Comparison of ENCODE assay signal across 27 cellular contexts in genomic region chr7:80427218-80427617, GRCh38.
A peak's percentile ranks its signal among the peaks of the same experiment; 100 is the strongest.
DNase-seq lines count a peak whose midpoint lies in the region; ATAC-seq, FAIRE-seq and TF ChIP-seq lines count a peak whose summit lies in the region.
"Had no signal": no experiment of that assay in that cellular context is flagged by ENCODE, and none has a peak within 500 bp of the region (broad histone marks: within the 10 kb centered on the region; RNA-seq: fewer than 3 reads in every experiment).

No MANE protein-coding gene starts in this region.

- CTCF ChIA-PET in HCT116 (lab: Charles Lee), result interaction anchor here (2.0 to 3.3 kb wide), 3 partner anchors 18 to 1043 kb away, joined by 6 to 23 read pairs (median 16); no protein-coding TSS in a partner anchor

- H3K4me1 ChIP-seq in HCT116 (ENCODE audit: control insufficient read depth in 1 of 2, insufficient read depth in 2 of 2, low read length in 2 of 2) (peaks cover 0 to 7% of the 10 kb centered on the region in 2 experiments; a peak in 1 of 4 replicates), astrocyte (ENCODE audit: insufficient read depth, low read length) (no peaks in the 10 kb centered on the region)
- H3K4me1 ChIP-seq: BE2C, BLaER1 had no signal

- H2AFZ ChIP-seq in HCT116 (ENCODE audit: low read depth, low read length, poor library complexity, severe bottlenecking), result peak overlapping the region; percentile 92
- H2AFZ ChIP-seq in astrocyte (ENCODE audit: low read depth, low read length), result no peak overlapping the region

- H3K36me3 Mint-ChIP-seq in astrocyte (ENCODE audit: low read depth, unreplicated experiment), result no peaks in the 10 kb centered on the region
- H3K36me3 Mint-ChIP-seq: CD14-positive monocyte; CD4-positive, alpha-beta memory T cell; CD4-positive, CD25-positive, alpha-beta regulatory T cell; CD8-positive, alpha-beta memory T cell had no signal

- H3K9me3 ChIP-seq in HCT116 (ENCODE audit: control insufficient read depth in 1 of 2, insufficient read depth in 1 of 2, low read depth in 1 of 2, low read length in 2 of 2), result no peaks in the 10 kb centered on the region
- H3K9me3 ChIP-seq in astrocyte (ENCODE audit: insufficient read depth, low read depth, low read length), result no peaks in the 10 kb centered on the region
- H3K9me3 ChIP-seq: BE2C, BLaER1 had no signal

- no peak for DNase-seq in HCT116 (ENCODE audit: low read depth, low spot score)
- DNase-seq in astrocyte (ENCODE audit: low read depth), result no peak
- peak; percentile 10 to 21 for DNase-seq in erythroblast (lab: John Stamatoyannopoulos, UW)
- DNase-seq in activated naive CD4-positive, alpha-beta T cell treated with anti-CD3 and anti-CD28 coated beads, Interleukin-2, amount 50 U/mL, for 16 hours, result no peak
- DNase-seq in activated gamma-delta T cell (lab: John Stamatoyannopoulos, UW), result no peak
- no peak for DNase-seq in NCI-H1436 treated with DMSO at 0.1 percent for 48 hours (lab: John Stamatoyannopoulos, UW)
- DNase-seq: 8988T; ACHN; BE2C; C1 segment of cervical spinal cord; CD4-positive, alpha-beta memory T cell; CD4-positive, CD25-positive, alpha-beta regulatory T cell; CD8-positive, alpha-beta memory T cell; COR-L47; DMS 273 treated with DMSO at 0.1 percent for 48 hours; DMS153; DMS53; DMS79; DND-41; EL; GDM1 had no signal

- no peaks in the 10 kb centered on the region for H3K9me3 Mint-ChIP-seq in astrocyte (ENCODE audit: unreplicated experiment)
- H3K9me3 Mint-ChIP-seq: CD14-positive monocyte had no signal

- FAIRE-seq in astrocyte (lab: Jason Lieb, UNC), result peak; percentile 23
- FAIRE-seq: A204.1, GM12891 had no signal

- H3K27me3 ChIP-seq in HCT116 (ENCODE audit: insufficient read depth, low read length), result no peaks in the 10 kb centered on the region
- no peaks in the 10 kb centered on the region for H3K27me3 ChIP-seq in astrocyte (ENCODE audit: insufficient read depth, low read length)
- H3K27me3 ChIP-seq: BE2C, BLaER1 had no signal

- no peaks in the 10 kb centered on the region for H3K9me2 ChIP-seq in HCT116 (ENCODE audit: insufficient read depth)

- no TSS peak for BruUV-seq in HCT116 (replicated peaks; lab: Mats Ljungman, UMichigan)

- RAD21 ChIA-PET in HCT116 (lab: Charles Lee; ENCODE audit: low non-redundant PET in 1 of 2, low total read pairs in 2 of 2, uncharacterized antibody in 2 of 2, unreplicated experiment in 2 of 2), result interaction anchor here in 1 of 2 experiments (0.8 kb wide), 1 partner anchor 1043 kb away, joined by 3 read pairs; no protein-coding TSS in a partner anchor

- no peak overlapping the region for H3K27ac Mint-ChIP-seq in astrocyte (ENCODE audit: unreplicated experiment)
- H3K27ac Mint-ChIP-seq: CD14-positive monocyte; CD4-positive, alpha-beta memory T cell; CD4-positive, CD25-positive, alpha-beta regulatory T cell; CD8-positive, alpha-beta memory T cell had no signal

- H3K4me2 ChIP-seq in HCT116 (ENCODE audit: low read length) (no peak overlapping the region), astrocyte (ENCODE audit: low read length) (no peak overlapping the region)
- H3K4me2 ChIP-seq: BLaER1 had no signal

- intact Hi-C loops in HCT116 (cut with micrococcal nuclease), result loop anchor here (5.0 kb wide), 3 partner anchors 495 to 1045 kb away; no protein-coding TSS in a partner anchor

- H3K9ac ChIP-seq in HCT116 (ENCODE audit: low read length) (no peak overlapping the region), astrocyte (ENCODE audit: low read length) (no peak overlapping the region)
- H3K9ac ChIP-seq: BLaER1 had no signal

- H3K4me3 ChIP-seq in HCT116 (replicated peaks in 1 of 2; ENCODE audit: low read depth in 1 of 2, low read length in 2 of 2) (no peak overlapping the region), astrocyte (ENCODE audit: insufficient read depth, low read depth, low read length) (no peak overlapping the region)
- H3K4me3 ChIP-seq: BLaER1 had no signal

- POLR2A ChIA-PET in HCT116 (lab: Charles Lee), result no interaction called here

- TF ChIP-seq CTCF in HCT116 (IDR thresholded peaks at IDR 0.05 in 2 of 3, conservative IDR thresholded peaks at IDR 0.05 in 1 of 3; ENCODE audit: borderline replicate concordance in 1 of 3, insufficient read depth in 1 of 3, low read depth in 2 of 3, low read length in 2 of 3), result no peak
- TF ChIP-seq CTCF in astrocyte (IDR thresholded peaks at IDR 0.05; ENCODE audit: insufficient read depth, low read depth, low read length), result no peak

- no peaks in the 10 kb centered on the region for H3K27me3 Mint-ChIP-seq in astrocyte (ENCODE audit: low read depth, unreplicated experiment)
- H3K27me3 Mint-ChIP-seq: CD4-positive, alpha-beta memory T cell; CD4-positive, CD25-positive, alpha-beta regulatory T cell; CD8-positive, alpha-beta memory T cell had no signal

- H4K20me1 ChIP-seq in HCT116 (ENCODE audit: insufficient read depth) (no peaks in the 10 kb centered on the region), astrocyte (ENCODE audit: insufficient read depth, low read length) (no peaks in the 10 kb centered on the region)
- H4K20me1 ChIP-seq: BLaER1 had no signal

- TF ChIP-seq POLR2A in HCT116 (IDR thresholded peaks at IDR 0.05; ENCODE audit: borderline replicate concordance, extremely low read depth, insufficient read depth, insufficient read length) (no peak), erythroblast (IDR thresholded peaks at IDR 0.05; ENCODE audit: low read length) (no peak)

- H3K4me1 Mint-ChIP-seq in astrocyte (ENCODE audit: low read depth, unreplicated experiment), result no peaks in the 10 kb centered on the region
- H3K4me1 Mint-ChIP-seq: CD4-positive, alpha-beta memory T cell; CD4-positive, CD25-positive, alpha-beta regulatory T cell; CD8-positive, alpha-beta memory T cell had no signal

- no peaks in the 10 kb centered on the region for H3K36me3 ChIP-seq in HCT116 (ENCODE audit: control insufficient read depth in 1 of 2, insufficient read depth in 2 of 2, low read length in 2 of 2)
- H3K36me3 ChIP-seq in astrocyte (ENCODE audit: insufficient read depth, low read length), result no peaks in the 10 kb centered on the region
- H3K36me3 ChIP-seq: BE2C, BLaER1 had no signal

- H3K27ac ChIP-seq in HCT116 (ENCODE audit: low read depth, low read length), result no peak overlapping the region
- H3K27ac ChIP-seq in astrocyte (ENCODE audit: low read depth, low read length), result no peak overlapping the region
- H3K27ac ChIP-seq: BLaER1 had no signal

- H3K79me2 ChIP-seq in HCT116 (ENCODE audit: insufficient read depth, low read length) (no peaks in the 10 kb centered on the region), astrocyte (ENCODE audit: insufficient read depth, low read length) (no peaks in the 10 kb centered on the region)

- no peak for TF ChIP-seq RAD21 in HCT116 (IDR thresholded peaks at IDR 0.05; ENCODE audit: low read depth)

- ATAC-seq in GM18868 (IDR thresholded peaks at IDR 0.05; ENCODE audit: unreplicated experiment) (peak; percentile 60), HCT116 (no peak), HG03457 (IDR thresholded peaks at IDR 0.05; ENCODE audit: unreplicated experiment) (no peak)

- no peak overlapping the region for H3K4me3 Mint-ChIP-seq in astrocyte (ENCODE audit: unreplicated experiment)
- H3K4me3 Mint-ChIP-seq: CD14-positive monocyte; CD4-positive, alpha-beta memory T cell; CD4-positive, CD25-positive, alpha-beta regulatory T cell; CD8-positive, alpha-beta memory T cell had no signal

TF ChIP-seq in HCT116, 20 proteins besides CTCF, POLR2A, EP300 and RAD21:
- TF ChIP-seq EGR1 (IDR thresholded peaks at IDR 0.05; ENCODE audit: low read depth), result no peak
- no peak for TF ChIP-seq REST (IDR thresholded peaks at IDR 0.05; ENCODE audit: low read depth)
- TF ChIP-seq CBX3 (IDR thresholded peaks at IDR 0.05; ENCODE audit: low read depth), result no peak
- no peak for TF ChIP-seq SP1 (IDR thresholded peaks at IDR 0.05; ENCODE audit: low read depth)
- TF ChIP-seq ZBTB33 (IDR thresholded peaks at IDR 0.05; ENCODE audit: extremely low read depth, insufficient replicate concordance, low read length), result no peak
- TF ChIP-seq JUND (IDR thresholded peaks at IDR 0.05), result no peak
TF ChIP-seq in HCT116: peak in this region for 0.

Comparison
In these comparisons a context has a peak if more than half of its experiments do, and no peak if none do; other contexts are left out.
1. DNase-seq: peak in erythroblast (2 of 2); none in HCT116 (single experiment), astrocyte (single experiment), activated naive CD4-positive, alpha-beta T cell treated with anti-CD3 and anti-CD28 coated beads, Interleukin-2, amount 50 U/mL, for 16 hours (single experiment), activated gamma-delta T cell (single experiment) and NCI-H1436 treated with DMSO at 0.1 percent for 48 hours (single experiment).